ENCODE assay signal across 22 cellular contexts in the genomic region with DNA sequence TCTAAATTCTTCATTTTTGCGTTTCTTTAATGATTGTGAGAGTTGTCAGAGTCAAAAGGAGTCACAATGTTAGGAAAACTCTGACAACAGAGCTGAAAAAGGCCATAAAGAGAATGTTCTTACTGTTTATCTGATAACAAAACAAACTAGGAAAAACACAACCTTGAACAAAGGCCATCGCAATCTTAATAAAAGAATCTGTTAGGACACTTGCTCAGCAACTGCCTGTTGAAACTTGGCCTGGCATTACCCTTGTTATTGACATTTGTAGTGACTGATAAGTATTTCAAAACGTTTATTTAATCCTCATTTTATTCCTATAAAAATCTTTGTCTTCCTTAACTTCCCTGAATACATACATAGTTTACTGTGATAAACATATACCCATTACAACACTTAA. TPM values are rescaled to one million over a fixed set of nuclear protein-coding genes. Genes with fewer than 3 reads are reported as not detected.
"Had no signal": no experiment of that assay in that cellular context is flagged by ENCODE, and none has a peak within 500 bp of the region (broad histone marks: within the 10 kb centered on the region; RNA-seq: fewer than 3 reads in every experiment).

No MANE protein-coding gene starts in this region.

- DNase-seq: activated CD4-positive, alpha-beta T cell treated with anti-CD3 and anti-CD28 coated beads, Interleukin-2, amount 10 ng/mL, durations not matched to agents 7 days and 5 days; activated CD8-positive, alpha-beta T cell treated with anti-CD3 and anti-CD28 coated beads, Interleukin-2, amount 10 ng/mL, durations not matched to agents 7 days and 5 days; activated naive CD4-positive, alpha-beta T cell treated with anti-CD3 and anti-CD28 coated beads, Interleukin-2, amount 10 ng/mL, durations not matched to agents 7 days and 5 days; activated T-cell treated with anti-CD3 and anti-CD28 coated beads, Interleukin-2, amount 50 U/mL, for 24 hours; dermis blood vessel endothelial cell; effector memory CD8-positive, alpha-beta T cell; foreskin melanocyte; glutamatergic neuron; kidney; mesenchymal stem cell; naive thymus-derived CD4-positive, alpha-beta T cell; retina; SJCRH30; stimulated activated naive CD8-positive, alpha-beta T cell treated with anti-CD3 and anti-CD28 coated beads, Interleukin-15, amount 100 ng/mL, for 72 hours; upper lobe of left lung had no signal

- ATAC-seq: activated CD8-positive, alpha-beta T cell treated with anti-CD3 and anti-CD28 coated beads, Interleukin-2, amount 10 ng/mL, durations not matched to agents 7 days and 5 days; effector memory CD8-positive, alpha-beta T cell; naive thymus-derived CD4-positive, alpha-beta T cell; stimulated activated naive CD8-positive, alpha-beta T cell treated with anti-CD3 and anti-CD28 coated beads, Interleukin-15, amount 100 ng/mL, for 72 hours had no signal

- H3K27me3 ChIP-seq: cardiac muscle cell, neutrophil, SJCRH30, suprapubic skin, upper lobe of left lung had no signal

- H3K9me3 ChIP-seq: neutrophil, SJCRH30, suprapubic skin, upper lobe of left lung had no signal

- H3K4me3 ChIP-seq: cardiac muscle cell, SJCRH30, suprapubic skin, upper lobe of left lung had no signal

- H3K36me3 ChIP-seq: cardiac muscle cell, neutrophil, SJCRH30, suprapubic skin, upper lobe of left lung had no signal

- FAIRE-seq: kidney had no signal

- H3K27ac ChIP-seq: cardiac muscle cell, epithelial cell of prostate, neutrophil, SJCRH30, suprapubic skin, upper lobe of left lung had no signal

- H3K4me1 ChIP-seq: SJCRH30, suprapubic skin, upper lobe of left lung had no signal

RNA-seq across cellular contexts. Expression of gene GSTA1, which starts 15.7 kb away (rescaled TPM):
- total RNA-seq: activated CD4-positive, alpha-beta T cell treated with anti-CD3 and anti-CD28 coated beads, Interleukin-2, amount 10 ng/mL, durations not matched to agents 7 days and 5 days; activated CD8-positive, alpha-beta T cell treated with anti-CD3 and anti-CD28 coated beads, Interleukin-2, amount 10 ng/mL, durations not matched to agents 7 days and 5 days; activated T-helper 2 cell treated with anti-CD3 and anti-CD28 coated beads, Interferon-gamma antibody, Interleukin-2, Interleukin-4, amounts not matched to agents 10 μg/mL and 5 μg/mL and 100 μg/mL, durations not matched to agents 14 hours and 24 hours and 36 hours; cardiac muscle cell; dermis blood vessel endothelial cell; naive thymus-derived CD4-positive, alpha-beta T cell; SJCRH30; suprapubic skin had no signal
- polyA plus RNA-seq: naive thymus-derived CD4-positive, alpha-beta T cell had no signal

RNA-seq across cellular contexts. Expression of gene GSTA2, which starts 24.6 kb away (rescaled TPM):
- total RNA-seq: activated CD4-positive, alpha-beta T cell treated with anti-CD3 and anti-CD28 coated beads, Interleukin-2, amount 10 ng/mL, durations not matched to agents 7 days and 5 days; activated CD8-positive, alpha-beta T cell treated with anti-CD3 and anti-CD28 coated beads, Interleukin-2, amount 10 ng/mL, durations not matched to agents 7 days and 5 days; activated T-helper 2 cell treated with anti-CD3 and anti-CD28 coated beads, Interferon-gamma antibody, Interleukin-2, Interleukin-4, amounts not matched to agents 10 μg/mL and 5 μg/mL and 100 μg/mL, durations not matched to agents 14 hours and 24 hours and 36 hours; cardiac muscle cell; dermis blood vessel endothelial cell; lower leg skin; naive thymus-derived CD4-positive, alpha-beta T cell; SJCRH30; suprapubic skin had no signal
- polyA plus RNA-seq: naive thymus-derived CD4-positive, alpha-beta T cell had no signal

RNA-seq across cellular contexts. Expression of gene GSTA5, which starts 52.7 kb away (rescaled TPM):
- total RNA-seq: activated CD4-positive, alpha-beta T cell treated with anti-CD3 and anti-CD28 coated beads, Interleukin-2, amount 10 ng/mL, durations not matched to agents 7 days and 5 days; activated CD8-positive, alpha-beta T cell treated with anti-CD3 and anti-CD28 coated beads, Interleukin-2, amount 10 ng/mL, durations not matched to agents 7 days and 5 days; activated T-helper 2 cell treated with anti-CD3 and anti-CD28 coated beads, Interferon-gamma antibody, Interleukin-2, Interleukin-4, amounts not matched to agents 10 μg/mL and 5 μg/mL and 100 μg/mL, durations not matched to agents 14 hours and 24 hours and 36 hours; cardiac muscle cell; dermis blood vessel endothelial cell; kidney; lower leg skin; mucosa of gallbladder; naive thymus-derived CD4-positive, alpha-beta T cell; SJCRH30; suprapubic skin; upper lobe of left lung had no signal
- polyA plus RNA-seq: cardiac muscle cell; naive thymus-derived CD4-positive, alpha-beta T cell had no signal
